1 cellular context compared by ENCODE assay signal in the genomic region with DNA sequence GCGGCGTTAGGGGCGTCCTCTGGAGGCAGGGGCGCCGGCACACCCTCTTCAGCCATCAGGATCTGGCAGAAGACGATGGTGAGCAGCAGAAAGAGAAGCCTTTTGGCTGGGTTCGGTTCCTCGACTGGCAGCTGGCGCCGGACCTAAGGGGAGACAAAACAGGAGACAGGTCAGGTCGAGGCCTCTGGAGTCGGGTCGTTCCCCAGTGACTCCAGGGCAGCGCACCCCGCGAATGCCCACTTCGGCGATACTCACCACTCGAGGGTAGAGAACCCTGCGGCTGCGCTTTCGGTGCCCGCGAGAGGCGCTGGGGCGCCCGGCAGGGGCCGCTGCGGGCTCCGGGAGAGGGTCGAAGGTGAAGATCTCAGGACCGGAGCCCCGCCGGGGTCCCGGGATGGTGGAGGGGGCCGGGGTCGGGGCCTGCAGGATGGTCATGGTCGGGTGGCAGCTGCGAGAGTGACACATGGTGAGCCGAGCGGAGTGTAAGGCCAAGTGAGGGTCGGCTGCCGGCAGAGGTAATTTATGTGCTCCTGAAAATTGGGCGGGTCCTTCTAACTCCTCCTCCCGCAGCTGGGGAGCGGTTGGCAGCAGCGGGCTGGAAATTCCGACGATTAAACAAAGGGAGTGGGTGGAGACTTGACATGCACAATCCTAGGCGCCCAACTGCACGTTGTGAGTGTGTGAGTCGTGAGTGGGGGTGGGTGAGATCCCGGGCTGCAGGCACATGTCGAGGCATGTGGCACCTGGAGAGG.
TF ChIP-seq lines count a peak whose summit lies in the region.

A gene with protein sequence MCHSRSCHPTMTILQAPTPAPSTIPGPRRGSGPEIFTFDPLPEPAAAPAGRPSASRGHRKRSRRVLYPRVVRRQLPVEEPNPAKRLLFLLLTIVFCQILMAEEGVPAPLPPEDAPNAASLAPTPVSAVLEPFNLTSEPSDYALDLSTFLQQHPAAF (minus strand): TSS at position 494 of the 752 bp plus-strand sequence. CDS start 29 bp downstream, at position 465.

TF ChIP-seq in HepG2, 621 proteins besides CTCF, POLR2A, EP300 and RAD21 (continued from another document and continues in another):
- TF ChIP-seq POLR2G (IDR thresholded peaks at IDR 0.05; ENCODE audit: low read depth, low read length) (peak; percentile 99), ZNF224 (CRISPR knock-in tag; IDR thresholded peaks at IDR 0.05) (no peak), ZFP90 (CRISPR knock-in tag; IDR thresholded peaks at IDR 0.05; ENCODE audit: borderline replicate concordance) (peak; percentile 92), ZNF331 (CRISPR knock-in tag; IDR thresholded peaks at IDR 0.05) (no peak; the same call in 1 of the 2 replicates), MBD4 (IDR thresholded peaks at IDR 0.05; ENCODE audit: borderline replicate concordance, low read length) (no peak), SOX13 (IDR thresholded peaks at IDR 0.05) (peak; percentile 83), SOX13 (CRISPR knock-in tag; conservative IDR thresholded peaks at IDR 0.05 in 1 of 2, IDR thresholded peaks at IDR 0.05 in 1 of 2) (peak in 1 of 2 experiments; percentile 72; a peak in 2 of 4 replicates), NR2F1 (CRISPR knock-in tag; IDR thresholded peaks at IDR 0.05) (peak in 1 of 2 experiments; percentile 85; a peak in 2 of 4 replicates), ZNF138 (CRISPR knock-in tag; IDR thresholded peaks at IDR 0.05; ENCODE audit: low read depth) (peak; percentile 89; the same call in 1 of the 2 replicates), KLF9 (CRISPR knock-in tag; IDR thresholded peaks at IDR 0.05; ENCODE audit: low read depth) (peak; percentile 34; the same call in 1 of the 2 replicates), ZSCAN21 (CRISPR knock-in tag; IDR thresholded peaks at IDR 0.05; ENCODE audit: borderline replicate concordance) (peak; percentile 60), ZIK1 (CRISPR knock-in tag; IDR thresholded peaks at IDR 0.05; ENCODE audit: borderline replicate concordance, low read depth) (peak; percentile 56; the same call in 1 of the 2 replicates), U2AF2 (IDR thresholded peaks at IDR 0.05; ENCODE audit: low read depth, low read length) (peak; percentile 56; the same call in 1 of the 2 replicates), ZNF230 (CRISPR knock-in tag; IDR thresholded peaks at IDR 0.05) (no peak; the same call in 1 of the 2 replicates), ELF4 (CRISPR knock-in tag; IDR thresholded peaks at IDR 0.05; ENCODE audit: borderline replicate concordance) (peak; percentile 56; the same call in 1 of the 2 replicates), MZF1 (CRISPR knock-in tag; IDR thresholded peaks at IDR 0.05; ENCODE audit: borderline replicate concordance) (peak; percentile 59; the same call in 1 of the 2 replicates), MIER2 (CRISPR knock-in tag; IDR thresholded peaks at IDR 0.05) (peak; percentile 66; the same call in 1 of the 2 replicates), SOX5 (CRISPR knock-in tag; IDR thresholded peaks at IDR 0.05; ENCODE audit: borderline replicate concordance) (peak; percentile 83), ZMYM4 (CRISPR knock-in tag; IDR thresholded peaks at IDR 0.05) (peak; percentile 89), ZNF33A (CRISPR knock-in tag; IDR thresholded peaks at IDR 0.05; ENCODE audit: borderline replicate concordance) (no peak), ZNF552 (CRISPR knock-in tag; IDR thresholded peaks at IDR 0.05; ENCODE audit: borderline replicate concordance) (no peak; the same call in 1 of the 2 replicates), MIER3 (CRISPR knock-in tag; IDR thresholded peaks at IDR 0.05; ENCODE audit: borderline replicate concordance) (peak; percentile 86; the same call in 1 of the 2 replicates), ZNF605 (CRISPR knock-in tag; IDR thresholded peaks at IDR 0.05) (peak; percentile 64), RNF2 (conservative IDR thresholded peaks at IDR 0.05; ENCODE audit: low read depth) (no peak), KDM2A (CRISPR knock-in tag; IDR thresholded peaks at IDR 0.05; ENCODE audit: borderline replicate concordance, low read depth) (peak; percentile 66; the same call in 1 of the 2 replicates), KLF13 (CRISPR knock-in tag; IDR thresholded peaks at IDR 0.05) (no peak), ZNF253 (CRISPR knock-in tag; IDR thresholded peaks at IDR 0.05; ENCODE audit: borderline replicate concordance) (no peak), ZNF101 (CRISPR knock-in tag; IDR thresholded peaks at IDR 0.05; ENCODE audit: borderline replicate concordance, low read depth) (no peak), BRD4 (CRISPR knock-in tag; IDR thresholded peaks at IDR 0.05) (peak; percentile 37), ZNF557 (CRISPR knock-in tag; IDR thresholded peaks at IDR 0.05) (no peak), MXI1 (IDR thresholded peaks at IDR 0.05; ENCODE audit: borderline replicate concordance, low read depth, low read length) (peak; percentile 81; the same call in 1 of the 3 replicates), RCOR2 (CRISPR knock-in tag; IDR thresholded peaks at IDR 0.05) (no peak)
- TF ChIP-seq, protein P1, sequence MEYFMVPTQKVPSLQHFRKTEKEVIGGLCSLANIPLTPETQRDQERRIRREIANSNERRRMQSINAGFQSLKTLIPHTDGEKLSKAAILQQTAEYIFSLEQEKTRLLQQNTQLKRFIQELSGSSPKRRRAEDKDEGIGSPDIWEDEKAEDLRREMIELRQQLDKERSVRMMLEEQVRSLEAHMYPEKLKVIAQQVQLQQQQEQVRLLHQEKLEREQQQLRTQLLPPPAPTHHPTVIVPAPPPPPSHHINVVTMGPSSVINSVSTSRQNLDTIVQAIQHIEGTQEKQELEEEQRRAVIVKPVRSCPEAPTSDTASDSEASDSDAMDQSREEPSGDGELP (IDR thresholded peaks at IDR 0.05; ENCODE audit: borderline replicate concordance, low read depth): peak; percentile 92
- TF ChIP-seq, protein P2, sequence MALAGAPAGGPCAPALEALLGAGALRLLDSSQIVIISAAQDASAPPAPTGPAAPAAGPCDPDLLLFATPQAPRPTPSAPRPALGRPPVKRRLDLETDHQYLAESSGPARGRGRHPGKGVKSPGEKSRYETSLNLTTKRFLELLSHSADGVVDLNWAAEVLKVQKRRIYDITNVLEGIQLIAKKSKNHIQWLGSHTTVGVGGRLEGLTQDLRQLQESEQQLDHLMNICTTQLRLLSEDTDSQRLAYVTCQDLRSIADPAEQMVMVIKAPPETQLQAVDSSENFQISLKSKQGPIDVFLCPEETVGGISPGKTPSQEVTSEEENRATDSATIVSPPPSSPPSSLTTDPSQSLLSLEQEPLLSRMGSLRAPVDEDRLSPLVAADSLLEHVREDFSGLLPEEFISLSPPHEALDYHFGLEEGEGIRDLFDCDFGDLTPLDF (CRISPR knock-in tag; IDR thresholded peaks at IDR 0.05): peak; percentile 83
- TF ChIP-seq, protein P3, sequence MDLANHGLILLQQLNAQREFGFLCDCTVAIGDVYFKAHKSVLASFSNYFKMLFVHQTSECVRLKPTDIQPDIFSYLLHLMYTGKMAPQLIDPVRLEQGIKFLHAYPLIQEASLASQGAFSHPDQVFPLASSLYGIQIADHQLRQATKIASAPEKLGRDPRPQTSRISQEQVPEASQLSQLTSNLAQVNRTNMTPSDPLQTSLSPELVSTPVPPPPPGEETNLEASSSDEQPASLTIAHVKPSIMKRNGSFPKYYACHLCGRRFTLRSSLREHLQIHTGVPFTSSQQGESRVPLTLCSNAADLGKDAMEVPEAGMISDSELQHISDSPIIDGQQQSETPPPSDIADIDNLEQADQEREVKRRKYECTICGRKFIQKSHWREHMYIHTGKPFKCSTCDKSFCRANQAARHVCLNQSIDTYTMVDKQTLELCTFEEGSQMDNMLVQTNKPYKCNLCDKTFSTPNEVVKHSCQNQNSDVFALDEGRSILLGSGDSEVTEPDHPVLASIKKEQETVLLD (CRISPR knock-in tag; IDR thresholded peaks at IDR 0.05; ENCODE audit: low read depth): peak; percentile 56; the same call in 1 of the 2 replicates
- TF ChIP-seq, protein P4, sequence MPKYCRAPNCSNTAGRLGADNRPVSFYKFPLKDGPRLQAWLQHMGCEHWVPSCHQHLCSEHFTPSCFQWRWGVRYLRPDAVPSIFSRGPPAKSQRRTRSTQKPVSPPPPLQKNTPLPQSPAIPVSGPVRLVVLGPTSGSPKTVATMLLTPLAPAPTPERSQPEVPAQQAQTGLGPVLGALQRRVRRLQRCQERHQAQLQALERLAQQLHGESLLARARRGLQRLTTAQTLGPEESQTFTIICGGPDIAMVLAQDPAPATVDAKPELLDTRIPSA (CRISPR knock-in tag; IDR thresholded peaks at IDR 0.05; ENCODE audit: borderline replicate concordance): no peak
- TF ChIP-seq, protein P5, sequence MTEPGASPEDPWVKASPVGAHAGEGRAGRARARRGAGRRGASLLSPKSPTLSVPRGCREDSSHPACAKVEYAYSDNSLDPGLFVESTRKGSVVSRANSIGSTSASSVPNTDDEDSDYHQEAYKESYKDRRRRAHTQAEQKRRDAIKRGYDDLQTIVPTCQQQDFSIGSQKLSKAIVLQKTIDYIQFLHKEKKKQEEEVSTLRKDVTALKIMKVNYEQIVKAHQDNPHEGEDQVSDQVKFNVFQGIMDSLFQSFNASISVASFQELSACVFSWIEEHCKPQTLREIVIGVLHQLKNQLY (CRISPR knock-in tag; IDR thresholded peaks at IDR 0.05): no peak
- TF ChIP-seq, protein P6, sequence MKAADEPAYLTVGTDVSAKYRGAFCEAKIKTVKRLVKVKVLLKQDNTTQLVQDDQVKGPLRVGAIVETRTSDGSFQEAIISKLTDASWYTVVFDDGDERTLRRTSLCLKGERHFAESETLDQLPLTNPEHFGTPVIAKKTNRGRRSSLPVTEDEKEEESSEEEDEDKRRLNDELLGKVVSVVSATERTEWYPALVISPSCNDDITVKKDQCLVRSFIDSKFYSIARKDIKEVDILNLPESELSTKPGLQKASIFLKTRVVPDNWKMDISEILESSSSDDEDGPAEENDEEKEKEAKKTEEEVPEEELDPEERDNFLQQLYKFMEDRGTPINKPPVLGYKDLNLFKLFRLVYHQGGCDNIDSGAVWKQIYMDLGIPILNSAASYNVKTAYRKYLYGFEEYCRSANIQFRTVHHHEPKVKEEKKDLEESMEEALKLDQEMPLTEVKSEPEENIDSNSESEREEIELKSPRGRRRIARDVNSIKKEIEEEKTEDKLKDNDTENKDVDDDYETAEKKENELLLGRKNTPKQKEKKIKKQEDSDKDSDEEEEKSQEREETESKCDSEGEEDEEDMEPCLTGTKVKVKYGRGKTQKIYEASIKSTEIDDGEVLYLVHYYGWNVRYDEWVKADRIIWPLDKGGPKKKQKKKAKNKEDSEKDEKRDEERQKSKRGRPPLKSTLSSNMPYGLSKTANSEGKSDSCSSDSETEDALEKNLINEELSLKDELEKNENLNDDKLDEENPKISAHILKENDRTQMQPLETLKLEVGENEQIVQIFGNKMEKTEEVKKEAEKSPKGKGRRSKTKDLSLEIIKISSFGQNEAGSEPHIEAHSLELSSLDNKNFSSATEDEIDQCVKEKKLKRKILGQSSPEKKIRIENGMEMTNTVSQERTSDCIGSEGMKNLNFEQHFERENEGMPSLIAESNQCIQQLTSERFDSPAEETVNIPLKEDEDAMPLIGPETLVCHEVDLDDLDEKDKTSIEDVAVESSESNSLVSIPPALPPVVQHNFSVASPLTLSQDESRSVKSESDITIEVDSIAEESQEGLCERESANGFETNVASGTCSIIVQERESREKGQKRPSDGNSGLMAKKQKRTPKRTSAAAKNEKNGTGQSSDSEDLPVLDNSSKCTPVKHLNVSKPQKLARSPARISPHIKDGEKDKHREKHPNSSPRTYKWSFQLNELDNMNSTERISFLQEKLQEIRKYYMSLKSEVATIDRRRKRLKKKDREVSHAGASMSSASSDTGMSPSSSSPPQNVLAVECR (CRISPR knock-in tag; IDR thresholded peaks at IDR 0.05; ENCODE audit: borderline replicate concordance): peak; percentile 80; the same call in 1 of the 2 replicates
- TF ChIP-seq, protein P7, sequence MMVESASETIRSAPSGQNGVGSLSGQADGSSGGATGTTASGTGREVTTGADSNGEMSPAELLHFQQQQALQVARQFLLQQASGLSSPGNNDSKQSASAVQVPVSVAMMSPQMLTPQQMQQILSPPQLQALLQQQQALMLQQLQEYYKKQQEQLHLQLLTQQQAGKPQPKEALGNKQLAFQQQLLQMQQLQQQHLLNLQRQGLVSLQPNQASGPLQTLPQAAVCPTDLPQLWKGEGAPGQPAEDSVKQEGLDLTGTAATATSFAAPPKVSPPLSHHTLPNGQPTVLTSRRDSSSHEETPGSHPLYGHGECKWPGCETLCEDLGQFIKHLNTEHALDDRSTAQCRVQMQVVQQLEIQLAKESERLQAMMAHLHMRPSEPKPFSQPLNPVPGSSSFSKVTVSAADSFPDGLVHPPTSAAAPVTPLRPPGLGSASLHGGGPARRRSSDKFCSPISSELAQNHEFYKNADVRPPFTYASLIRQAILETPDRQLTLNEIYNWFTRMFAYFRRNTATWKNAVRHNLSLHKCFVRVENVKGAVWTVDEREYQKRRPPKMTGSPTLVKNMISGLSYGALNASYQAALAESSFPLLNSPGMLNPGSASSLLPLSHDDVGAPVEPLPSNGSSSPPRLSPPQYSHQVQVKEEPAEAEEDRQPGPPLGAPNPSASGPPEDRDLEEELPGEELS (CRISPR knock-in tag; IDR thresholded peaks at IDR 0.05): peak; percentile 66
- TF ChIP-seq, protein P8, sequence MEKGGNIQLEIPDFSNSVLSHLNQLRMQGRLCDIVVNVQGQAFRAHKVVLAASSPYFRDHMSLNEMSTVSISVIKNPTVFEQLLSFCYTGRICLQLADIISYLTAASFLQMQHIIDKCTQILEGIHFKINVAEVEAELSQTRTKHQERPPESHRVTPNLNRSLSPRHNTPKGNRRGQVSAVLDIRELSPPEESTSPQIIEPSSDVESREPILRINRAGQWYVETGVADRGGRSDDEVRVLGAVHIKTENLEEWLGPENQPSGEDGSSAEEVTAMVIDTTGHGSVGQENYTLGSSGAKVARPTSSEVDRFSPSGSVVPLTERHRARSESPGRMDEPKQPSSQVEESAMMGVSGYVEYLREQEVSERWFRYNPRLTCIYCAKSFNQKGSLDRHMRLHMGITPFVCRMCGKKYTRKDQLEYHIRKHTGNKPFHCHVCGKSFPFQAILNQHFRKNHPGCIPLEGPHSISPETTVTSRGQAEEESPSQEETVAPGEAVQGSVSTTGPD (CRISPR knock-in tag; IDR thresholded peaks at IDR 0.05): peak; percentile 84
- TF ChIP-seq, protein P9, sequence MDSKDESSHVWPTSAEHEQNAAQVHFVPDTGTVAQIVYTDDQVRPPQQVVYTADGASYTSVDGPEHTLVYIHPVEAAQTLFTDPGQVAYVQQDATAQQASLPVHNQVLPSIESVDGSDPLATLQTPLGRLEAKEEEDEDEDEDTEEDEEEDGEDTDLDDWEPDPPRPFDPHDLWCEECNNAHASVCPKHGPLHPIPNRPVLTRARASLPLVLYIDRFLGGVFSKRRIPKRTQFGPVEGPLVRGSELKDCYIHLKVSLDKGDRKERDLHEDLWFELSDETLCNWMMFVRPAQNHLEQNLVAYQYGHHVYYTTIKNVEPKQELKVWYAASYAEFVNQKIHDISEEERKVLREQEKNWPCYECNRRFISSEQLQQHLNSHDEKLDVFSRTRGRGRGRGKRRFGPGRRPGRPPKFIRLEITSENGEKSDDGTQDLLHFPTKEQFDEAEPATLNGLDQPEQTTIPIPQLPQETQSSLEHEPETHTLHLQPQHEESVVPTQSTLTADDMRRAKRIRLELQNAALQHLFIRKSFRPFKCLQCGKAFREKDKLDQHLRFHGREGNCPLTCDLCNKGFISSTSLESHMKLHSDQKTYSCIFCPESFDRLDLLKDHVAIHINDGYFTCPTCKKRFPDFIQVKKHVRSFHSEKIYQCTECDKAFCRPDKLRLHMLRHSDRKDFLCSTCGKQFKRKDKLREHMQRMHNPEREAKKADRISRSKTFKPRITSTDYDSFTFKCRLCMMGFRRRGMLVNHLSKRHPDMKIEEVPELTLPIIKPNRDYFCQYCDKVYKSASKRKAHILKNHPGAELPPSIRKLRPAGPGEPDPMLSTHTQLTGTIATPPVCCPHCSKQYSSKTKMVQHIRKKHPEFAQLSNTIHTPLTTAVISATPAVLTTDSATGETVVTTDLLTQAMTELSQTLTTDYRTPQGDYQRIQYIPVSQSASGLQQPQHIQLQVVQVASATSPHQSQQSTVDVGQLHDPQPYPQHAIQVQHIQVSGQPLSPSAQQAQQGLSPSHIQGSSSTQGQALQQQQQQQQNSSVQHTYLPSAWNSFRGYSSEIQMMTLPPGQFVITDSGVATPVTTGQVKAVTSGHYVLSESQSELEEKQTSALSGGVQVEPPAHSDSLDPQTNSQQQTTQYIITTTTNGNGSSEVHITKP (CRISPR knock-in tag; IDR thresholded peaks at IDR 0.05; ENCODE audit: low read depth): peak; percentile 54; the same call in 1 of the 2 replicates
